Comparison of ENCODE assay signal across 25 cellular contexts in genomic region chr11:61866231-61866957, GRCh38. TPM values are rescaled to one million over a fixed set of nuclear protein-coding genes. Genes with fewer than 3 reads are reported as not detected.
DNase-seq lines count a peak whose midpoint lies in the region; ATAC-seq and TF ChIP-seq lines count a peak whose summit lies in the region.
"Had no signal": no experiment of that assay in that cellular context is flagged by ENCODE, and none has a peak within 500 bp of the region (broad histone marks: within the 10 kb centered on the region; RNA-seq: fewer than 3 reads in every experiment).

No MANE protein-coding gene starts in this region.

- H3K4me1 Mint-ChIP-seq in endodermal cell, result peaks cover 10% of the 10 kb centered on the region
- peaks cover 13 to 17% of the 10 kb centered on the region in 2 donors for H3K4me1 Mint-ChIP-seq in stimulated activated naive B cell treated with anti-CD40 and anti-IgM and Interleukin-4, amounts not matched to agents 10 μg/mL and 1 μg/mL and 100 μg/mL, for 72 hours

- no peaks in the 10 kb centered on the region for H3K9me3 Mint-ChIP-seq in endodermal cell
- no peaks in the 10 kb centered on the region for H3K9me3 Mint-ChIP-seq in stimulated activated naive B cell treated with anti-CD40 and anti-IgM and Interleukin-4, amounts not matched to agents 10 μg/mL and 1 μg/mL and 100 μg/mL, for 72 hours
- H3K9me3 Mint-ChIP-seq: activated B cell treated with CpG ODN at 0.5 μM for 24 hours; activated CD8-positive, alpha-beta T cell treated with anti-CD3 and anti-CD28 coated beads for 36 hours; CD4-positive, alpha-beta memory T cell; stimulated activated naive CD8-positive, alpha-beta T cell treated with anti-CD3 and anti-CD28 coated beads, Interleukin-15, Interleukin-2, amounts not matched to agents 100 ng/mL and 50 ng/mL, for 24 hours had no signal

- no peak overlapping the region for H3K27ac Mint-ChIP-seq in endodermal cell
- peak overlapping the region; percentile 20 for H3K27ac Mint-ChIP-seq in stimulated activated naive B cell treated with anti-CD40 and anti-IgM and Interleukin-4, amounts not matched to agents 10 μg/mL and 1 μg/mL and 100 μg/mL, for 72 hours
- H3K27ac Mint-ChIP-seq: activated B cell treated with CpG ODN at 0.5 μM for 24 hours; activated CD8-positive, alpha-beta T cell treated with anti-CD3 and anti-CD28 coated beads for 36 hours; stimulated activated naive CD8-positive, alpha-beta T cell treated with anti-CD3 and anti-CD28 coated beads, Interleukin-15, Interleukin-2, amounts not matched to agents 100 ng/mL and 50 ng/mL, for 24 hours had no signal

- H3K36me3 Mint-ChIP-seq in endodermal cell (ENCODE audit: low read depth), result peaks cover 26% of the 10 kb centered on the region
- peaks cover 40 to 50% of the 10 kb centered on the region in 2 donors for H3K36me3 Mint-ChIP-seq in stimulated activated naive B cell treated with anti-CD40 and anti-IgM and Interleukin-4, amounts not matched to agents 10 μg/mL and 1 μg/mL and 100 μg/mL, for 72 hours
- H3K36me3 Mint-ChIP-seq: CD4-positive, alpha-beta memory T cell had no signal

- no peak for DNase-seq in RWPE1 (ENCODE audit: low spot score)
- DNase-seq in endodermal cell, result no peak
- DNase-seq in stimulated activated naive B cell treated with anti-CD40 and anti-IgM and Interleukin-4, amounts not matched to agents 10 μg/mL and 1 μg/mL and 100 μg/mL, for 72 hours, result no peak
- no peak for DNase-seq in SKM-1 treated with dmso at 0.1 percent for 144 hours (lab: John Stamatoyannopoulos, UW; ENCODE audit: unreplicated experiment)
- DNase-seq: activated B cell treated with CpG ODN at 0.5 μM for 24 hours; activated CD8-positive, alpha-beta T cell treated with anti-CD3 and anti-CD28 coated beads for 36 hours; activated gamma-delta T cell treated with Interleukin-2 at 50 U/mL for 16 hours; activated T-cell treated with anti-CD3 and anti-CD28 coated beads for 4 hours; brain microvascular endothelial cell; CD4-positive, alpha-beta memory T cell; colonic mucosa; DMS 273 treated with DMSO at 0.1 percent for 48 hours; GDM1; Karpas-422; MV-4-11; NCI-H2227 treated with DMSO at 0.1 percent for 48 hours; retina; stimulated activated CD4-positive, alpha-beta T cell treated with anti-CD3 and anti-CD28 coated beads, Interleukin-4, amount 100 ng/mL, for 24 hours; SW 1271; thyroid gland had no signal

- no peak overlapping the region for H3K4me3 ChIP-seq in endodermal cell (ENCODE audit: low read length)
- H3K4me3 ChIP-seq: colonic mucosa, lung, thyroid gland had no signal

- H3K36me3 ChIP-seq in endodermal cell (ENCODE audit: control insufficient read depth, insufficient read depth, low read length), result peaks cover 38% of the 10 kb centered on the region
- H3K36me3 ChIP-seq: colonic mucosa, thyroid gland had no signal

- no peak overlapping the region for H3K9ac ChIP-seq in endodermal cell (ENCODE audit: extremely low read depth, low read length, poor library complexity, severe bottlenecking)

- ATAC-seq in stimulated activated naive B cell treated with anti-CD40 and anti-IgM and Interleukin-4, amounts not matched to agents 10 μg/mL and 1 μg/mL and 100 μg/mL, for 72 hours (replicated peaks), result no peak
- no peak for ATAC-seq in GM18867 (IDR thresholded peaks at IDR 0.05; ENCODE audit: unreplicated experiment)
- ATAC-seq: activated CD8-positive, alpha-beta T cell treated with anti-CD3 and anti-CD28 coated beads for 36 hours; HCT116 had no signal

- H3K4me1 ChIP-seq in endodermal cell (ENCODE audit: control insufficient read depth, insufficient read depth, low read length), result no peaks in the 10 kb centered on the region
- H3K4me1 ChIP-seq: colonic mucosa had no signal

- POLR2A ChIA-PET in RWPE1 (lab: Yijun Ruan, JAX; ENCODE audit: low non-redundant PET), result no interaction called here

- CTCF ChIA-PET in RWPE1 (lab: Yijun Ruan, JAX), result interaction anchor here (0.7 to 1.5 kb wide), 4 partner anchors 32 to 216 kb away, joined by 3 to 8 read pairs (median 6); no protein-coding TSS in a partner anchor

- 92 to 97% methylated on average over 7 to 18 of the region's 18 CpGs for WGBS in endodermal cell (ENCODE audit: insufficient coverage in 1 of 2, insufficient read length in 1 of 2), 2 experiments

- no peaks in the 10 kb centered on the region for H3K9me3 ChIP-seq in endodermal cell (ENCODE audit: control insufficient read depth, low read length)
- H3K9me3 ChIP-seq: colonic mucosa, thyroid gland had no signal

- peaks cover 2% of the 10 kb centered on the region for H3K27me3 ChIP-seq in endodermal cell (ENCODE audit: control insufficient read depth, insufficient read depth, low read length, poor library complexity, severe bottlenecking)
- H3K27me3 ChIP-seq: brain microvascular endothelial cell, colonic mucosa, thyroid gland had no signal

- H3K27ac ChIP-seq in RWPE1 (peak overlapping the region; percentile 73), endodermal cell (ENCODE audit: low read depth, low read length) (peak overlapping the region; percentile 21)
- H3K27ac ChIP-seq: brain microvascular endothelial cell, colonic mucosa, thyroid gland had no signal

- TF ChIP-seq CTCF in RWPE1 (conservative IDR thresholded peaks at IDR 0.05; ENCODE audit: low read depth) (no peak), endodermal cell (conservative IDR thresholded peaks at IDR 0.05) (no peak)

- no peak overlapping the region for H3K4me3 Mint-ChIP-seq in endodermal cell
- H3K4me3 Mint-ChIP-seq in stimulated activated naive B cell treated with anti-CD40 and anti-IgM and Interleukin-4, amounts not matched to agents 10 μg/mL and 1 μg/mL and 100 μg/mL, for 72 hours, result no peak overlapping the region
- H3K4me3 Mint-ChIP-seq: activated B cell treated with CpG ODN at 0.5 μM for 24 hours; activated CD8-positive, alpha-beta T cell treated with anti-CD3 and anti-CD28 coated beads for 36 hours; CD4-positive, alpha-beta memory T cell; stimulated activated naive CD8-positive, alpha-beta T cell treated with anti-CD3 and anti-CD28 coated beads, Interleukin-15, Interleukin-2, amounts not matched to agents 100 ng/mL and 50 ng/mL, for 24 hours had no signal

- H3K27me3 Mint-ChIP-seq in endodermal cell (ENCODE audit: insufficient read depth), result peaks cover 3% of the 10 kb centered on the region
- no peaks in the 10 kb centered on the region for H3K27me3 Mint-ChIP-seq in stimulated activated naive B cell treated with anti-CD40 and anti-IgM and Interleukin-4, amounts not matched to agents 10 μg/mL and 1 μg/mL and 100 μg/mL, for 72 hours
- H3K27me3 Mint-ChIP-seq: activated B cell treated with CpG ODN at 0.5 μM for 24 hours; activated CD8-positive, alpha-beta T cell treated with anti-CD3 and anti-CD28 coated beads for 36 hours; stimulated activated naive CD8-positive, alpha-beta T cell treated with anti-CD3 and anti-CD28 coated beads, Interleukin-15, Interleukin-2, amounts not matched to agents 100 ng/mL and 50 ng/mL, for 24 hours had no signal

RNA-seq across cellular contexts. Expression of gene FADS3, which starts 25.0 kb away (rescaled TPM):
- total RNA-seq in endodermal cell, result 10 to 100 TPM; 24.8 to 28.4 TPM
- 13.6 TPM for polyA plus RNA-seq in endodermal cell (2013, experiment 1 of 2)
- 15.8 TPM for polyA plus RNA-seq in endodermal cell (2013, experiment 2 of 2)

RNA-seq across cellular contexts. Expression of gene FADS2, which starts 38.3 kb away (rescaled TPM):
- total RNA-seq in endodermal cell, result 100 to 1,000 TPM; 344 to 381 TPM
- polyA plus RNA-seq in endodermal cell (2013, experiment 1 of 2), result 632 TPM
- polyA plus RNA-seq in endodermal cell (2013, experiment 2 of 2), result 646 TPM
- total RNA-seq: HT-29 had no signal

RNA-seq across cellular contexts. Expression of gene FADS1, which starts 49.6 kb away (rescaled TPM):
- total RNA-seq in endodermal cell, result 100 to 1,000 TPM; 127 to 138 TPM
- 197 TPM for polyA plus RNA-seq in endodermal cell (2013, experiment 1 of 2)
- 191 TPM for polyA plus RNA-seq in endodermal cell (2013, experiment 2 of 2)

RNA-seq across cellular contexts. Expression of gene RAB3IL1, which starts 51.0 kb away (rescaled TPM):
- 10 to 100 TPM in 1 of 2 donors, 1 to 10 TPM in 1; 9.7 to 14.9 TPM for total RNA-seq in endodermal cell
- 8.2 TPM for polyA plus RNA-seq in endodermal cell (2013, experiment 1 of 2)
- 3.6 TPM for polyA plus RNA-seq in endodermal cell (2013, experiment 2 of 2)
- total RNA-seq: activated B cell treated with CpG ODN at 0.5 μM for 24 hours; activated CD8-positive, alpha-beta T cell treated with anti-CD3 and anti-CD28 coated beads for 36 hours had no signal
- polyA plus RNA-seq: CD4-positive, alpha-beta memory T cell had no signal
